Comparison of ENCODE assay signal across 8 cellular contexts in genomic region chr10:63132651-63133055, GRCh38. TPM values are rescaled to one million over a fixed set of nuclear protein-coding genes. Genes with fewer than 3 reads are reported as not detected.
DNase-seq lines count a peak whose midpoint lies in the region; ATAC-seq, FAIRE-seq and TF ChIP-seq lines count a peak whose summit lies in the region.

No MANE protein-coding gene starts in this region.

- H3F3A ChIP-seq in PC-9 (ENCODE audit: insufficient read depth, low read depth): no peaks in the 10 kb centered on the region; the same call in 1 of the 2 replicates

- peak overlapping the region; percentile 84 for H3K4me3 Mint-ChIP-seq in Calu3 (ENCODE audit: low read depth, unreplicated experiment)

- CTCF ChIA-PET in Calu3 (lab: Charles Lee): interaction anchor here (0.6 to 1.4 kb wide), 5 partner anchors 12 to 498 kb away, joined by 3 to 4 read pairs (median 4); no protein-coding TSS in a partner anchor
- CTCF ChIA-PET in PC-9 (lab: Charles Lee): no interaction called here

- intact Hi-C loops in Calu3 (cut with micrococcal nuclease; ENCODE audit: unreplicated experiment): no loop called here
- intact Hi-C loops in PC-9 (cut with micrococcal nuclease; ENCODE audit: unreplicated experiment): loop anchor here (2.0 kb wide), 1 partner anchor 316 kb away; the partner anchor contains the start of gene EGR2
- intact Hi-C loops in pancreas (cut with DNase I): no loop called here

- H3K27me3 Mint-ChIP-seq in Calu3 (ENCODE audit: unreplicated experiment): no peaks in the 10 kb centered on the region

- no peak for ATAC-seq in pancreas
- ATAC-seq in HG02884 (IDR thresholded peaks at IDR 0.05; ENCODE audit: unreplicated experiment): no peak

- H3K4me1 ChIP-seq in PC-9 (replicated peaks; ENCODE audit: insufficient read depth) (peaks cover 15% of the 10 kb centered on the region; the same call in 1 of the 2 replicates), pancreas (peaks cover 4 to 16% (median 7%) of the 10 kb centered on the region in 3 donors)

- H3K36me3 Mint-ChIP-seq in Calu3 (ENCODE audit: insufficient read depth, unreplicated experiment): peaks cover 25% of the 10 kb centered on the region

- 36 to 45% methylated on average over 6 of the region's 6 CpGs for WGBS in pancreas, 2 donors

- H3K4me2 ChIP-seq in PC-9: peak overlapping the region; percentile 73

- H3K9me3 ChIP-seq in PC-9 (ENCODE audit: insufficient read depth, low read depth): peaks cover 7% of the 10 kb centered on the region
- no peaks in the 10 kb centered on the region for H3K9me3 ChIP-seq in pancreas

- 0 out of 2 replicates have a peak, but pooled peaks cover 8% of the 10 kb centered on the region for H3K36me3 ChIP-seq in PC-9 (ENCODE audit: low read depth)
- H3K36me3 ChIP-seq in pancreas: no peaks in the 10 kb centered on the region

- peaks cover 8% of the 10 kb centered on the region for H3K9me3 Mint-ChIP-seq in Calu3 (ENCODE audit: low read depth, unreplicated experiment)

- peaks cover 43% of the 10 kb centered on the region for H3K79me2 ChIP-seq in PC-9 (ENCODE audit: low read depth)

- no peak for TF ChIP-seq CTCF in Calu3 (IDR thresholded peaks at IDR 0.05; ENCODE audit: unreplicated experiment)
- no peak for TF ChIP-seq CTCF in PC-9 (conservative IDR thresholded peaks at IDR 0.05)
- no peak for TF ChIP-seq CTCF in pancreas (IDR thresholded peaks at IDR 0.05)

- POLR2A ChIA-PET in PC-9 (lab: Charles Lee; ENCODE audit: unreplicated experiment): interaction anchor here (0.6 kb wide), 2 partner anchors 678 to 1298 kb away, joined by 4 to 5 read pairs; no protein-coding TSS in a partner anchor

- FAIRE-seq in pancreas (lab: Jason Lieb, UNC): no peak

- peak overlapping the region; percentile 92 for H2AFZ ChIP-seq in PC-9

- H4K20me1 ChIP-seq in PC-9 (ENCODE audit: insufficient read depth): peaks cover 28% of the 10 kb centered on the region

- no peaks in the 10 kb centered on the region for H3K4me1 Mint-ChIP-seq in Calu3 (ENCODE audit: low read depth, unreplicated experiment)

- DNase-seq in Calu3 (no peak), PC-9 (no peak), epithelial cell of prostate (ENCODE audit: low read depth, low spot score) (no peak), pancreas (no peak), ACHN (no peak), hepatic stellate cell (ENCODE audit: low spot score) (no peak)
- no peak for DNase-seq in effector CD4-positive, alpha-beta T cell

- H3K27ac ChIP-seq in PC-9 (no peak overlapping the region), epithelial cell of prostate (peak overlapping the region; percentile 91), pancreas (peak overlapping the region; percentile 75 to 95 (median 88))

- H3K9me2 ChIP-seq in PC-9 (ENCODE audit: insufficient read depth): no peaks in the 10 kb centered on the region

- BruUV-seq in Calu3 (replicated peaks; lab: Mats Ljungman, UMichigan): TSS peak; percentile 55
- no TSS peak for BruUV-seq in PC-9 (replicated peaks; lab: Mats Ljungman, UMichigan)

- no peaks in the 10 kb centered on the region for H3K27me3 ChIP-seq in PC-9 (ENCODE audit: insufficient read depth, low read depth)
- no peaks in the 10 kb centered on the region for H3K27me3 ChIP-seq in pancreas

- in situ Hi-C loops in ACHN (cut with HindIII; ENCODE audit: low pct_ligation_motif_present, low pct_unique_long_range_greater_than_20kb, low sequenced_read_pairs): no loop called here

- H3K4me3 ChIP-seq in PC-9: peak overlapping the region; percentile 87
- peak overlapping the region; percentile 42 to 89 (median 72) for H3K4me3 ChIP-seq in pancreas

- H3K27ac Mint-ChIP-seq in Calu3 (ENCODE audit: unreplicated experiment): peak overlapping the region; percentile 96

RNA-seq across cellular contexts. Expression of gene NRBF2, which starts 0.5 kb away (rescaled TPM):
- total RNA-seq in Calu3 (2022): 24.9 and 29.4 TPM in 2 replicates
- total RNA-seq in PC-9 (2021): 14.7 and 22.1 TPM in 2 replicates
- 10 to 100 TPM in 2 of 6 donors, 1 to 10 TPM in 4; 5.0 to 10.2 (median 6.3) TPM for total RNA-seq in pancreas
- 1 to 10 TPM; 2.1 to 5.6 TPM for polyA plus RNA-seq in pancreas
